ENCODE assay signal across 8 cellular contexts in the genomic region with DNA sequence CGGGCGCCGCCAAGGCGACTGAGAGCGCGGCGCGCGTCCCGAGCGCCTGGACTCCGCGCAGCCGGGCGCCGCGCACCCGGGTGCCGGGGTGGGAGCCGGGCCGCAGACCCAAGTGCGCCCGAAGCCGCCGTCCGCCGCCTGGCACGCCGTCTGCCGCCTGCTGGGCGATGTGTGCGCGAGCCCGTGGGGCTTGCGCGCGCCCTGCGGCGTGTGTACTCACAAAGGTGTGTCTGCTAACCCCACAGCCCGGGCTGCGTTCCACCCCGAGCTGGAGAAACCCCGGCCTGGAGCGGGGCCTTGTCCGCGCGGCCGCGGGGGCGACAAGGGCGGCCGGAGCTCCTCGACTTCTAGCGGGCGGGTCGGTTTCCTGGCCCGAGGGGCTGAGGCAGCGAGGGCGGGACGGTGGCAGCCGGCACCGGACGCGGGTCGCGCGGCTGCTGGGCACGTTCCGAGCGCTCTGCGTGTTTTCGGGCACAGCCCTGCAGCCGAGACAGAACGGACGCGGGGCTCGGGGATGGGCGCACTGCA. TPM values are rescaled to one million over a fixed set of nuclear protein-coding genes. Genes with fewer than 3 reads are reported as not detected.
DNase-seq lines count a peak whose midpoint lies in the region; ATAC-seq and TF ChIP-seq lines count a peak whose summit lies in the region.

No MANE protein-coding gene starts in this region.

- peak overlapping the region; percentile 78 to 97 (median 94) for H3K27ac Mint-ChIP-seq in CD14-positive monocyte
- peak overlapping the region in 7 of 10 donors; percentile 43 to 99 (median 96) for H3K27ac Mint-ChIP-seq in naive thymus-derived CD8-positive, alpha-beta T cell

- H3K9ac ChIP-seq in PC-3 (ENCODE audit: low read length), result peak overlapping the region; percentile 77

- H3K4me3 ChIP-seq in PC-3 (ENCODE audit: low read length), result peak overlapping the region; percentile 84

- H3K4me3 Mint-ChIP-seq in CD14-positive monocyte, result peak overlapping the region; percentile 90 to 94
- peak overlapping the region; percentile 49 to 99 (median 93) for H3K4me3 Mint-ChIP-seq in naive thymus-derived CD8-positive, alpha-beta T cell

- peaks cover 32% of the 10 kb centered on the region for H3K79me2 ChIP-seq in PC-3 (ENCODE audit: low read length)

- CTCF ChIA-PET in PC-3 (lab: Charles Lee), result interaction anchor here (0.9 to 1.0 kb wide), 2 partner anchors 54 to 78 kb away, joined by 3 read pairs; no protein-coding TSS in a partner anchor

- no peaks in the 10 kb centered on the region for H3F3A ChIP-seq in PC-3 (ENCODE audit: low read length, unreplicated experiment)

- H3K4me2 ChIP-seq in PC-3 (ENCODE audit: low read length), result peak overlapping the region; percentile 89

- BruUV-seq in PC-3 (replicated peaks; lab: Mats Ljungman, UMichigan), result no TSS peak

- H3K27ac ChIP-seq in PC-3 (ENCODE audit: low read length), result peak overlapping the region; percentile 63
- H3K27ac ChIP-seq in temporal lobe (ENCODE audit: low read depth, low read length), result peak overlapping the region; percentile 84

- H3K4me1 Mint-ChIP-seq in CD14-positive monocyte, result peaks cover 53% of the 10 kb centered on the region
- H3K4me1 Mint-ChIP-seq in naive thymus-derived CD8-positive, alpha-beta T cell, result peaks cover 33 to 49% (median 39%) of the 10 kb centered on the region in 4 donors

- H3K9me2 ChIP-seq in PC-3 (replicated peaks; ENCODE audit: low read length), result no peaks in the 10 kb centered on the region

- intact Hi-C loops in CD14-positive monocyte (cut with micrococcal nuclease), result loop anchor here (2.0 to 10.0 kb wide), 5 partner anchors 54 to 276 kb away; partner anchors contain the start of gene SMIM15 (in 2 of the 2)
- intact Hi-C loops in PC-3 (cut with micrococcal nuclease), result loop anchor here (2.0 to 10.0 kb wide), 9 partner anchors 18 to 601 kb away; partner anchors contain the start of genes ERCC8, NDUFAF2 and SMIM15

- peaks cover 0 to 2% (median 0%) of the 10 kb centered on the region in 3 donors for H3K27me3 Mint-ChIP-seq in CD14-positive monocyte (ENCODE audit: low read depth in 3 of 3)
- H3K27me3 Mint-ChIP-seq in naive thymus-derived CD8-positive, alpha-beta T cell, result peaks cover 7 to 26% (median 12%) of the 10 kb centered on the region in 5 donors

- H3K27me3 ChIP-seq in PC-3 (ENCODE audit: low read length), result no peaks in the 10 kb centered on the region

- ATAC-seq in GM19324 (IDR thresholded peaks at IDR 0.05; ENCODE audit: low FRiP score, unreplicated experiment), result peak; percentile 48
- peak; percentile 34 for ATAC-seq in HG03432 (IDR thresholded peaks at IDR 0.05; ENCODE audit: unreplicated experiment)
- peak; percentile 37 for ATAC-seq in PC-3
- peak; percentile 40 to 47 for ATAC-seq in naive thymus-derived CD8-positive, alpha-beta T cell

- peak overlapping the region; percentile 53 for H2AFZ ChIP-seq in PC-3 (ENCODE audit: low read length)

- H3K9me3 ChIP-seq in PC-3 (ENCODE audit: low read length), result no peaks in the 10 kb centered on the region

- H3K36me3 Mint-ChIP-seq in CD14-positive monocyte, result peaks cover 18 to 30% of the 10 kb centered on the region in 2 donors
- peaks cover 0 to 3% (median 0%) of the 10 kb centered on the region in 3 donors for H3K36me3 Mint-ChIP-seq in naive thymus-derived CD8-positive, alpha-beta T cell

- peaks cover 0 to under 1% (median 0%) of the 10 kb centered on the region in 7 donors for H3K9me3 Mint-ChIP-seq in CD14-positive monocyte
- no peaks in the 10 kb centered on the region for H3K9me3 Mint-ChIP-seq in naive thymus-derived CD8-positive, alpha-beta T cell

- peaks cover 26% of the 10 kb centered on the region for H4K20me1 ChIP-seq in PC-3 (ENCODE audit: low read length)

- peak; percentile 72 for DNase-seq in CD14-positive monocyte (ENCODE audit: low spot score)
- peak; percentile 77 for DNase-seq in PC-3
- DNase-seq in activated effector memory CD4-positive, alpha-beta T cell treated with Interleukin-2 at 50 U/mL for 16 hours, result peak; percentile 69
- peak; percentile 62 for DNase-seq in fibroblast of peridontal ligament (ENCODE audit: extremely low read depth)
- DNase-seq in naive thymus-derived CD8-positive, alpha-beta T cell, result peak; percentile 66 to 84 (median 74)

- no peaks in the 10 kb centered on the region for H3K36me3 ChIP-seq in PC-3 (ENCODE audit: low read depth, low read length)

- POLR2A ChIA-PET in PC-3 (lab: Charles Lee; ENCODE audit: unreplicated experiment), result interaction anchor here (0.5 to 2.0 kb wide), 9 partner anchors 15 to 386 kb away, joined by 3 to 26 read pairs (median 4); partner anchors contain the start of genes ERCC8 and NDUFAF2
- POLR2A ChIA-PET in naive thymus-derived CD8-positive, alpha-beta T cell (lab: Charles Lee), result interaction anchor here (0.7 to 2.2 kb wide), 11 partner anchors 10 to 1072 kb away, joined by 3 to 22 read pairs (median 3); partner anchors contain the start of genes DIMT1, ERCC8, NDUFAF2 and SMIM15

- TF ChIP-seq CTCF in CD14-positive monocyte (IDR thresholded peaks at IDR 0.05) (peak; percentile 66), PC-3 (conservative IDR thresholded peaks at IDR 0.05; ENCODE audit: low read depth, low read length) (no peak)

- H3K4me1 ChIP-seq in PC-3 (ENCODE audit: insufficient read depth, low read length), result peaks cover 47% of the 10 kb centered on the region

RNA-seq across cellular contexts. Expression of gene ZSWIM6, which starts 1.1 kb away (rescaled TPM):
- polyA plus RNA-seq in CD14-positive monocyte, result 1 to 10 TPM; 1.7 to 2.7 TPM
- 3.4 and 4.3 TPM in 2 replicates for total RNA-seq in PC-3 (2014; rRNA removed)
- total RNA-seq in naive thymus-derived CD8-positive, alpha-beta T cell, result 10 to 100 TPM; 11.6 to 11.9 TPM
- polyA plus RNA-seq in naive thymus-derived CD8-positive, alpha-beta T cell, result under 1 TPM; 0.14 to 0.59 (median 0.53) TPM
- total RNA-seq in temporal lobe, result 33.2 TPM

Comparison
In these comparisons a context has a peak if more than half of its experiments do, and no peak if none do; other contexts are left out.
1. Peak in every context shown above with its lines: DNase-seq, ATAC-seq, H3K4me3 ChIP-seq and H3K27ac ChIP-seq.